In the genomic region with DNA sequence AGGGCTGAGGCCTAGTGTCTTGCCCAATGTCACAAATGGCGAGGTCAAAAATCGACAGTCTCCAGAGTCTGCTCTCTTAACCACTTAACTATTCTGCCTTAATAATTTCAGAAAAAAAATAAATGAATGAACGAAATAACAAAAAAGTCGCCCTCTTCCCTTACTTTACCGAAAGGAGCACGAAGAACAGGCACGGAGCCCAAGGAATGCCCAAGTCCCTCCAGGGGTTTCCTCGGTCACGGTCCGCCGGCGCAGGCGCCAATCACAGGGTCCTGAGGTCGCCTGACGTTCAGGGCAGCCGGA, we compare ENCODE assay signal across 8 cellular contexts. TPM values are rescaled to one million over a fixed set of nuclear protein-coding genes. Genes with fewer than 3 reads are reported as not detected.
DNase-seq lines count a peak whose midpoint lies in the region; ATAC-seq and TF ChIP-seq lines count a peak whose summit lies in the region.

No MANE protein-coding gene starts in this region.

- TF ChIP-seq POLR2A in testis (IDR thresholded peaks at IDR 0.05): no peak

- ATAC-seq in GM18907 (IDR thresholded peaks at IDR 0.05; ENCODE audit: unreplicated experiment) (peak; percentile 2), HG03196 (IDR thresholded peaks at IDR 0.05; ENCODE audit: unreplicated experiment) (peak; percentile 47), left colon (peak; percentile 87)

- intact Hi-C loops in ascending aorta (cut with DNase I) (no loop called here), left colon (cut with DNase I, micrococcal nuclease) (no loop called here), testis (cut with DNase I; ENCODE audit: low total_unique reads) (no loop called here)

- H3K4me1 ChIP-seq in ascending aorta (peaks cover 14 to 22% of the 10 kb centered on the region in 2 donors), testis (peaks cover 13% of the 10 kb centered on the region)

- WGBS in testis, 2 donors: 1% methylated on average over 16 of the region's 16 CpGs

- no peak for DNase-seq in ascending aorta (ENCODE audit: low spot score in 2 of 2)
- peak in 1 of 2 donors; percentile 77 for DNase-seq in left colon
- DNase-seq in testis: no peak
- no peak for DNase-seq in NCI-H526 treated with DMSO at 0.1 percent for 48 hours (lab: John Stamatoyannopoulos, UW)
- no peak for DNase-seq in GDM1 (lab: John Stamatoyannopoulos, UW)
- DNase-seq in NCI-H510A (lab: John Stamatoyannopoulos, UW): no peak

- no peaks in the 10 kb centered on the region for H3K27me3 ChIP-seq in ascending aorta
- H3K27me3 ChIP-seq in testis: no peaks in the 10 kb centered on the region

- no peaks in the 10 kb centered on the region for H3K9me3 ChIP-seq in ascending aorta
- no peaks in the 10 kb centered on the region for H3K9me3 ChIP-seq in testis

- peak overlapping the region; percentile 82 to 95 for H3K4me3 ChIP-seq in ascending aorta
- H3K4me3 ChIP-seq in testis: peak overlapping the region; percentile 86 to 87

- peak overlapping the region; percentile 90 to 93 for H3K27ac ChIP-seq in ascending aorta
- H3K27ac ChIP-seq in testis: peak overlapping the region; percentile 80 to 89

- no peak for TF ChIP-seq CTCF in ascending aorta (IDR thresholded peaks at IDR 0.05)
- no peak for TF ChIP-seq CTCF in testis (IDR thresholded peaks at IDR 0.05)

- H3K36me3 ChIP-seq in ascending aorta (peaks cover 31 to 42% of the 10 kb centered on the region in 2 donors), testis (ENCODE audit: low read depth, missing control alignments) (no peaks in the 10 kb centered on the region)

RNA-seq across cellular contexts. Expression of a gene that starts 0.3 kb away (rescaled TPM):
- total RNA-seq in ascending aorta: 6.1 TPM
- total RNA-seq in left colon: 10 to 100 TPM; 22.3 to 23.1 TPM
- 10 to 100 TPM; 39.3 to 39.9 TPM for total RNA-seq in testis
- 40.4 TPM for polyA plus RNA-seq in testis (ENCODE audit: insufficient read depth, low read depth, low replicate concordance)

RNA-seq across cellular contexts. Expression of a gene that starts 0.6 kb away (rescaled TPM):
- total RNA-seq in ascending aorta (26.8 TPM), left colon (10 to 100 TPM; 14.9 to 16.6 TPM), testis (10 to 100 TPM; 55.3 to 56.5 TPM)
- polyA plus RNA-seq in testis (ENCODE audit: insufficient read depth, low read depth, low replicate concordance): 60.5 TPM

RNA-seq across cellular contexts. Expression of a gene that starts 34.3 kb away (rescaled TPM):
- total RNA-seq in ascending aorta (13.1 TPM), left colon (10 to 100 TPM; 20.7 to 24.2 TPM), testis (10 to 100 TPM; 28.8 to 29.3 TPM)
- 77.5 TPM for polyA plus RNA-seq in testis (ENCODE audit: insufficient read depth, low read depth, low replicate concordance)

RNA-seq across cellular contexts. Expression of a gene that starts 34.3 kb away (rescaled TPM):
- total RNA-seq in ascending aorta: 8.0 TPM
- 1 to 10 TPM; 2.5 to 2.9 TPM for total RNA-seq in left colon
- 10 to 100 TPM; 10.2 to 20.2 TPM for total RNA-seq in testis
- polyA plus RNA-seq in testis (ENCODE audit: insufficient read depth, low read depth, low replicate concordance): 40.5 TPM

Comparison
In these comparisons a context has a peak if more than half of its experiments do, and no peak if none do; other contexts are left out.
1. ATAC-seq: peak in every context shown above with its lines; median percentile 87 in left colon; 47 in HG03196; 2 in GM18907.